Comparison of ENCODE assay signal across 18 cellular contexts in the genomic region with DNA sequence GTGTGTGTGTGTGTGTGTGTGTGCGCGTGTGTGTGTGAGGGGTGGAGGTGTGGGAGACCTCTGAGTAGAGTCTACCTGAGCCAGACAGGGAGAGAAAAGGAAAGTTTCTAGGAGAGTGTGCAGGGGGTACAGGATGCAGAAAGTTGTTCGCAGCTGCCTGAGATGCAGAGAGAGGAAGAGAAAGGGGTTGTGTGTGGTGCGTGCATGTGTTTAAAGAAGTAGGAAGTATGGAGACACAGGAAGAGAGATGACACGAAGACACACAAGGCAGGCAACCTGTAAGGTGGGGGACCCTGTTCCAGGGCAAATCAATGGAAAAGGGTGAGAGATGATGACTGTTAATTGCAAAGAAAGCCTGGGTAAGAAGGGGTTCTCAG. TPM values are rescaled to one million over a fixed set of nuclear protein-coding genes. Genes with fewer than 3 reads are reported as not detected.
DNase-seq lines count a peak whose midpoint lies in the region; ATAC-seq, FAIRE-seq and TF ChIP-seq lines count a peak whose summit lies in the region.
"Had no signal": no experiment of that assay in that cellular context is flagged by ENCODE, and none has a peak within 500 bp of the region (broad histone marks: within the 10 kb centered on the region; RNA-seq: fewer than 3 reads in every experiment).

No MANE protein-coding gene starts in this region.

- ATAC-seq in activated CD8-positive, alpha-beta T cell treated with anti-CD3 and anti-CD28 coated beads for 36 hours: peak; percentile 52
- ATAC-seq in stimulated activated naive CD8-positive, alpha-beta T cell treated with anti-CD3 and anti-CD28 coated beads, Interleukin-15, Interleukin-2, amounts not matched to agents 100 U/mL and 50 U/mL, for 24 hours: peak; percentile 11
- no peak for ATAC-seq in HG03354 (IDR thresholded peaks at IDR 0.05; ENCODE audit: poor library complexity, severe bottlenecking, unreplicated experiment)
- ATAC-seq: effector memory CD8-positive, alpha-beta T cell; foreskin keratinocyte had no signal

- H3K36me3 Mint-ChIP-seq in activated T-cell treated with anti-CD3 and anti-CD28 coated beads, Interleukin-2, amount 50 U/mL, for 24 hours (ENCODE audit: low read depth): no peaks in the 10 kb centered on the region
- H3K36me3 Mint-ChIP-seq in activated CD8-positive, alpha-beta T cell treated with anti-CD3 and anti-CD28 coated beads for 36 hours (ENCODE audit: low read depth): no peaks in the 10 kb centered on the region

- no peaks in the 10 kb centered on the region for H3K9me3 Mint-ChIP-seq in activated T-cell treated with anti-CD3 and anti-CD28 coated beads, Interleukin-2, amount 50 U/mL, for 24 hours
- H3K9me3 Mint-ChIP-seq in activated CD8-positive, alpha-beta T cell treated with anti-CD3 and anti-CD28 coated beads for 36 hours: no peaks in the 10 kb centered on the region
- H3K9me3 Mint-ChIP-seq: effector memory CD8-positive, alpha-beta T cell had no signal

- H3K27ac Mint-ChIP-seq in activated T-cell treated with anti-CD3 and anti-CD28 coated beads, Interleukin-2, amount 50 U/mL, for 24 hours: peak overlapping the region; percentile 6
- H3K27ac Mint-ChIP-seq in activated CD8-positive, alpha-beta T cell treated with anti-CD3 and anti-CD28 coated beads for 36 hours: peak overlapping the region; percentile 9

- H3K4me1 ChIP-seq in small intestine (ENCODE audit: control insufficient read depth in 2 of 2, insufficient read depth in 1 of 2, low read depth in 1 of 2, low read length in 1 of 2): peaks cover 0 to 6% of the 10 kb centered on the region in 2 donors
- H3K4me1 ChIP-seq: foreskin keratinocyte, tibial artery had no signal

- H3K27me3 Mint-ChIP-seq in activated T-cell treated with anti-CD3 and anti-CD28 coated beads, Interleukin-2, amount 50 U/mL, for 24 hours: no peaks in the 10 kb centered on the region
- H3K27me3 Mint-ChIP-seq in activated CD8-positive, alpha-beta T cell treated with anti-CD3 and anti-CD28 coated beads for 36 hours: no peaks in the 10 kb centered on the region

- WGBS in small intestine, 3 donors: 33 to 48% (median 39%) methylated on average over 5 of the region's 5 CpGs

- no peak for TF ChIP-seq CTCF in activated CD8-positive, alpha-beta T cell treated with anti-CD3 and anti-CD28 coated beads for 36 hours (IDR thresholded peaks at IDR 0.05)

- no peak overlapping the region for H3K4me3 ChIP-seq in small intestine (ENCODE audit: low read depth in 1 of 2, low read length in 2 of 2)
- H3K4me3 ChIP-seq: prostate gland, SK-N-MC, tibial artery had no signal

- intact Hi-C loops in activated CD8-positive, alpha-beta T cell treated with anti-CD3 and anti-CD28 coated beads for 36 hours (cut with micrococcal nuclease): no loop called here

- H3K9me3 ChIP-seq in KOPT-K1 (ENCODE audit: insufficient read depth, low read length, poor library complexity, severe bottlenecking) (no peaks in the 10 kb centered on the region), small intestine (ENCODE audit: control insufficient read depth, low read depth) (no peaks in the 10 kb centered on the region)
- H3K9me3 ChIP-seq: prostate gland, tibial artery had no signal

- no peak overlapping the region for H3K4me3 Mint-ChIP-seq in activated T-cell treated with anti-CD3 and anti-CD28 coated beads, Interleukin-2, amount 50 U/mL, for 24 hours
- no peak overlapping the region for H3K4me3 Mint-ChIP-seq in activated CD8-positive, alpha-beta T cell treated with anti-CD3 and anti-CD28 coated beads for 36 hours
- H3K4me3 Mint-ChIP-seq: effector memory CD8-positive, alpha-beta T cell had no signal

- peak overlapping the region; percentile 23 for H3K27ac ChIP-seq in KOPT-K1 (ENCODE audit: low read depth, low read length, poor library complexity, severe bottlenecking)
- no peak overlapping the region for H3K27ac ChIP-seq in small intestine (ENCODE audit: low read depth in 1 of 2, low read length in 1 of 2)
- H3K27ac ChIP-seq: brain microvascular endothelial cell, foreskin keratinocyte, prostate gland, SK-N-MC, tibial artery had no signal

- POLR2A ChIA-PET in activated CD8-positive, alpha-beta T cell treated with anti-CD3 and anti-CD28 coated beads for 36 hours (lab: Charles Lee): interaction anchor here (1.3 to 2.1 kb wide), 2 partner anchors 9 to 19 kb away, joined by 3 to 5 read pairs; no protein-coding TSS in a partner anchor

- DNase-seq in activated T-cell treated with anti-CD3 and anti-CD28 coated beads, Interleukin-2, amount 50 U/mL, for 24 hours: no peak
- no peak for DNase-seq in activated T-cell treated with anti-CD3 and anti-CD28 coated beads, Interleukin-2, amount 50 U/mL, for 48 hours
- DNase-seq in activated CD8-positive, alpha-beta T cell treated with anti-CD3 and anti-CD28 coated beads for 36 hours: no peak
- DNase-seq in stimulated activated naive CD8-positive, alpha-beta T cell treated with anti-CD3 and anti-CD28 coated beads, Interleukin-15, Interleukin-2, amounts not matched to agents 100 U/mL and 50 U/mL, for 24 hours: no peak
- DNase-seq in small intestine (no peak), NCI-H82 treated with DMSO at 0.1 percent for 48 hours (lab: John Stamatoyannopoulos, UW; ENCODE audit: unreplicated experiment) (no peak)
- DNase-seq: ACHN; activated CD4-positive, CD25-positive, alpha-beta regulatory T cell treated with anti-CD3 and anti-CD28 coated beads, Interleukin-2, amount 50 U/mL, for 72 hours; brain microvascular endothelial cell; DMS 273 treated with DMSO at 0.1 percent for 48 hours; effector memory CD8-positive, alpha-beta T cell; foreskin keratinocyte; tibial artery had no signal

- no peaks in the 10 kb centered on the region for H3K27me3 ChIP-seq in small intestine (ENCODE audit: control insufficient read depth in 2 of 2, insufficient read depth in 2 of 2, low read length in 2 of 2)
- H3K27me3 ChIP-seq: brain microvascular endothelial cell, foreskin keratinocyte had no signal

- no peak for FAIRE-seq in small intestine (lab: Jason Lieb, UNC)

- H3K4me1 Mint-ChIP-seq in activated T-cell treated with anti-CD3 and anti-CD28 coated beads, Interleukin-2, amount 50 U/mL, for 24 hours (ENCODE audit: low read depth): peaks cover 12% of the 10 kb centered on the region
- H3K4me1 Mint-ChIP-seq in activated CD8-positive, alpha-beta T cell treated with anti-CD3 and anti-CD28 coated beads for 36 hours (ENCODE audit: low read depth): peaks cover 11% of the 10 kb centered on the region

- H3K36me3 ChIP-seq in KOPT-K1 (ENCODE audit: insufficient read depth, low read length) (no peaks in the 10 kb centered on the region), small intestine (ENCODE audit: control insufficient read depth in 2 of 2, insufficient read depth in 2 of 2, low read length in 2 of 2) (no peaks in the 10 kb centered on the region)
- H3K36me3 ChIP-seq: brain microvascular endothelial cell, prostate gland, tibial artery had no signal

- CTCF ChIA-PET in activated CD8-positive, alpha-beta T cell treated with anti-CD3 and anti-CD28 coated beads for 36 hours (lab: Charles Lee): interaction anchor here (1.0 to 1.2 kb wide), 2 partner anchors 30 to 40 kb away, joined by 3 read pairs; no protein-coding TSS in a partner anchor

RNA-seq across cellular contexts. Expression of a gene that starts 52.2 kb away (rescaled TPM):
- under 1 TPM; 0.16 to 0.27 TPM for total RNA-seq in activated CD8-positive, alpha-beta T cell treated with anti-CD3 and anti-CD28 coated beads for 36 hours
- under 1 TPM in 1 of 3 donors, not detected in 2; 0.06 TPM for polyA plus RNA-seq in small intestine
- total RNA-seq: foreskin keratinocyte, MCF 10A had no signal
- polyA plus RNA-seq: foreskin keratinocyte had no signal
